In the genomic region with DNA sequence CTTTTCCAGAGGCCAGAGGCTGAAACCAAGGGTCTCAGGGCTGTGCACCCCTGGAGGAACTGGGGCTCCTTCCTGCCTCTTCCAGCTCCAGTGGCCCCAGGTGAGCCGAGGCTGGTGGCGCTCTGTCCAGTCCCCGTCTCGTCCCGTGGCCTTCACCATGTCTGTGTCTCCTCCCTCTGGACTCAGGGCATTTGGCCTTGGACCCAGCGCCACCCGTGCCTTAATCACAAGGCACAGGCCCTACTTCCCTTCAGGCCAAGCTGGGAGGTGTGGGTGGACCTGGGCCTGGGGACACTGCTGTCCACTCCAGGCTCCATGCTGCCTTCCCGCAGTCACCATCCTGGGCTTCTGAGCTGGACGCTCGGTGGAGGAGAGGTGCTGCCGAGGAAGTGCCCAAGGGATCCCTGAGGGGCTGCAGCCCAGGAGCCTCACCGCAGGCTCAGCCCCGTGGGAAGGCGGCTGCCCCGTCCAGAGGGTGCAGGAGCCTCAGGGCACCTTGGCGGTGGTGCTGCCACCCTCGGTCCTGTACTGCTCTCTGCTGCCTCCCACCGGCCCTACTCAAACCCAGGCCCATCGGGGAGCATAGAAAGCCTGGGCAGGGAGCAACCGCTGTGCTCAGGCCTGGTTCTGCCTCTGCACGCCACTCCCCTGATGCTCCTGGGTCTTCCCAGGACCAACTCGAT, we compare ENCODE assay signal across 15 cellular contexts.
"Had no signal": no experiment of that assay in that cellular context is flagged by ENCODE, and none has a peak within 500 bp of the region (broad histone marks: within the 10 kb centered on the region; RNA-seq: fewer than 3 reads in every experiment).

No MANE protein-coding gene starts in this region.

- ATAC-seq: left colon; lower lobe of right lung; stimulated activated memory B cell treated with anti-CD40 and anti-IgM and Interleukin-4, amounts not matched to agents 10 μg/mL and 1 μg/mL and 100 μg/mL, for 72 hours had no signal

- H3K36me3 Mint-ChIP-seq: activated naive CD4-positive, alpha-beta T cell treated with anti-CD3 and anti-CD28 coated beads, Interleukin-2, amount 50 U/mL, for 24 hours had no signal

- H3K4me1 ChIP-seq: lower lobe of right lung, right atrium auricular region, thyroid gland had no signal

- H3K27me3 Mint-ChIP-seq: activated CD4-positive, alpha-beta memory T cell treated with anti-CD3 and anti-CD28 coated beads, Interleukin-2, amount 10 ng/mL, durations not matched to agents 7 days and 5 days; activated naive CD4-positive, alpha-beta T cell treated with anti-CD3 and anti-CD28 coated beads, Interleukin-2, amount 50 U/mL, for 24 hours; activated T-cell treated with anti-CD3 and anti-CD28 coated beads, Interleukin-2, amount 50 U/mL, for 24 hours; progenitor cell of endocrine pancreas; stimulated activated memory B cell treated with anti-CD40 and anti-IgM and Interleukin-4, amounts not matched to agents 10 μg/mL and 1 μg/mL and 100 μg/mL, for 72 hours had no signal

- H3K4me3 Mint-ChIP-seq: activated CD4-positive, alpha-beta memory T cell treated with anti-CD3 and anti-CD28 coated beads, Interleukin-2, amount 10 ng/mL, durations not matched to agents 7 days and 5 days; activated naive CD4-positive, alpha-beta T cell treated with anti-CD3 and anti-CD28 coated beads, Interleukin-2, amount 50 U/mL, for 24 hours; activated T-cell treated with anti-CD3 and anti-CD28 coated beads, Interleukin-2, amount 50 U/mL, for 24 hours; nephron; stimulated activated memory B cell treated with anti-CD40 and anti-IgM and Interleukin-4, amounts not matched to agents 10 μg/mL and 1 μg/mL and 100 μg/mL, for 72 hours had no signal

- H3K9me3 Mint-ChIP-seq: activated CD4-positive, alpha-beta memory T cell treated with anti-CD3 and anti-CD28 coated beads, Interleukin-2, amount 10 ng/mL, durations not matched to agents 7 days and 5 days; activated naive CD4-positive, alpha-beta T cell treated with anti-CD3 and anti-CD28 coated beads, Interleukin-2, amount 50 U/mL, for 24 hours; activated T-cell treated with anti-CD3 and anti-CD28 coated beads, Interleukin-2, amount 50 U/mL, for 24 hours; nephron; stimulated activated memory B cell treated with anti-CD40 and anti-IgM and Interleukin-4, amounts not matched to agents 10 μg/mL and 1 μg/mL and 100 μg/mL, for 72 hours had no signal

- H3K36me3 ChIP-seq: thyroid gland had no signal

- H3K27ac Mint-ChIP-seq: activated CD4-positive, alpha-beta memory T cell treated with anti-CD3 and anti-CD28 coated beads, Interleukin-2, amount 10 ng/mL, durations not matched to agents 7 days and 5 days; activated naive CD4-positive, alpha-beta T cell treated with anti-CD3 and anti-CD28 coated beads, Interleukin-2, amount 50 U/mL, for 24 hours; activated T-cell treated with anti-CD3 and anti-CD28 coated beads, Interleukin-2, amount 50 U/mL, for 24 hours; nephron; progenitor cell of endocrine pancreas; stimulated activated memory B cell treated with anti-CD40 and anti-IgM and Interleukin-4, amounts not matched to agents 10 μg/mL and 1 μg/mL and 100 μg/mL, for 72 hours had no signal

- DNase-seq: activated CD4-positive, alpha-beta memory T cell treated with anti-CD3 and anti-CD28 coated beads, Interleukin-2, amount 10 ng/mL, durations not matched to agents 7 days and 5 days; activated CD4-positive, alpha-beta T cell treated with anti-CD3 and anti-CD28 coated beads for 4 hours; activated effector memory CD4-positive, alpha-beta T cell treated with anti-CD3 and anti-CD28 coated beads, Interleukin-2, amount 50 U/mL, for 16 hours; activated T-cell treated with anti-CD3 and anti-CD28 coated beads, Interleukin-2, amount 50 U/mL, for 24 hours; left colon; lower lobe of right lung; occipital lobe; stimulated activated CD4-positive, alpha-beta T cell treated with anti-CD3 and anti-CD28 coated beads, Interleukin-2, amount 100 ng/mL, for 48 hours; thyroid gland had no signal

- H3K27ac ChIP-seq: lower lobe of right lung, right atrium auricular region, thyroid gland, VCaP had no signal

- H3K9me3 ChIP-seq: lower lobe of right lung, right atrium auricular region, thyroid gland had no signal

- H3K27me3 ChIP-seq: right atrium auricular region, thyroid gland had no signal

- H3K4me3 ChIP-seq: lower lobe of right lung, right atrium auricular region, thyroid gland had no signal

- H3K4me1 Mint-ChIP-seq: activated CD4-positive, alpha-beta memory T cell treated with anti-CD3 and anti-CD28 coated beads, Interleukin-2, amount 10 ng/mL, durations not matched to agents 7 days and 5 days; activated naive CD4-positive, alpha-beta T cell treated with anti-CD3 and anti-CD28 coated beads, Interleukin-2, amount 50 U/mL, for 24 hours; nephron; stimulated activated memory B cell treated with anti-CD40 and anti-IgM and Interleukin-4, amounts not matched to agents 10 μg/mL and 1 μg/mL and 100 μg/mL, for 72 hours had no signal
